ENCODE assay signal across 1 cellular context in the genomic region with DNA sequence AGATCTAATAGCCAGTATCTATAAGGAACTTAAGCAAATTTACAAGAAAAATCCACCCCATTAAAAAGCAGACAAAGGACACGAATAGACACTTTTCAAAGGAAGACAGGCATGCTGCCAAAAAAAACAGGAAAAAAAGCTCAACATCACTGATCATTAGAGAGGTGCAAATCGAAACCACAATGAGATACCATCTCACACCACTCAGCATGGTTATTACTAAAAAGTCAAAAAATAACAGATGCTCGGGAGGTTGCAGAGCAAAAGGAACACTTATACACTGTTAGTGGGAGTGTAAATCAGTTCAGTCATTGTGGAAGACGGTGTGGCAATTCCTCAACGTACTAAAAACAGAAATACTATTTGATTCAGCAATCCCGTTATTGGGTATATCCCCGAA.
TF ChIP-seq lines count a peak whose summit lies in the region.

No MANE protein-coding gene starts in this region.

TF ChIP-seq in GM12878, 131 proteins besides CTCF, POLR2A, EP300 and RAD21:
- 0 out of 4 replicates have a peak, but pooled peaks of 1 of the 2 experiments have one; percentile 10 for TF ChIP-seq IKZF2 (IDR thresholded peaks at IDR 0.05)
- no peak for TF ChIP-seq ZNF217 (IDR thresholded peaks at IDR 0.05)
- peak; percentile 22; the same call in 1 of the 2 replicates for TF ChIP-seq RUNX3 (IDR thresholded peaks at IDR 0.05; ENCODE audit: low read length)
